In the genomic region with DNA sequence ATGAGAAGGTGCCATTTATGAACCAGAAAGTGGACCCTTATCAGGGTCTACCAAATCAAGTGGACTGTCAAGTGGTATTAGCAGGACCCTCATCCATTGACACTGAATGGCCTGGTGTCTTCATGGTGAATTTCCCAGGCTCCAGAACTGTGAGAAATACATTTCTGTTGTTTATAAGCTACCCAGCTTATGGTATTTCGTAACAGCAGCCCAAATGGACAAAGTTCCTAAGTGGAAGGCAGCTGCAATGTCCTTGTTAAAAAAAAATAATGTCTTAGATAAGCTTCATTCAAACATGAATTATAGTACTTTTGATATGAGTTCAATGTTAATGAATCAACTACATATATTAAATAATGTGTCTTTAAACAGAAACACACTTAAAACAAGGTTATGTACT, we compare ENCODE assay signal across 28 cellular contexts.
"Had no signal": no experiment of that assay in that cellular context is flagged by ENCODE, and none has a peak within 500 bp of the region (broad histone marks: within the 10 kb centered on the region; RNA-seq: fewer than 3 reads in every experiment).

No MANE protein-coding gene starts in this region.

- DNase-seq: cortex of kidney; effector memory CD8-positive, alpha-beta T cell; foreskin melanocyte; glutamatergic neuron; heart right ventricle; hippocampal formation; left cardiac atrium; left lung; mesendoderm; midbrain; naive thymus-derived CD8-positive, alpha-beta T cell; nephron progenitor cell; nucleus accumbens; ovary; posterior cingulate gyrus; psoas muscle; right cardiac atrium; sigmoid colon; spleen; stimulated activated CD4-positive, alpha-beta T cell treated with anti-CD3 and anti-CD28 coated beads, Interleukin-15, amount 100 ng/mL, for 24 hours; stimulated activated CD4-positive, alpha-beta T cell treated with anti-CD3 and anti-CD28 coated beads, Interleukin-2, amount 100 ng/mL, for 48 hours; stimulated activated naive CD4-positive, alpha-beta T cell; stimulated activated naive CD8-positive, alpha-beta T cell treated with anti-CD3 and anti-CD28 coated beads, Interleukin-15, amount 100 ng/mL, for 72 hours; transverse colon; upper lobe of right lung; uterus had no signal

- H3K9me3 ChIP-seq: heart right ventricle, left lung, ovary, psoas muscle, sigmoid colon, spleen, suprapubic skin, transverse colon, upper lobe of right lung, uterus had no signal

- H3K4me3 ChIP-seq: heart right ventricle, left lung, ovary, psoas muscle, sigmoid colon, skin epidermis, spleen, suprapubic skin, transverse colon, upper lobe of right lung, uterus had no signal

- ATAC-seq: effector memory CD8-positive, alpha-beta T cell; heart right ventricle; left cardiac atrium; left lung; naive thymus-derived CD8-positive, alpha-beta T cell; psoas muscle; right cardiac atrium; stimulated activated naive CD8-positive, alpha-beta T cell treated with anti-CD3 and anti-CD28 coated beads, Interleukin-15, amount 100 ng/mL, for 72 hours; upper lobe of right lung had no signal

- H3K36me3 ChIP-seq: heart right ventricle, left lung, ovary, sigmoid colon, spleen, suprapubic skin, transverse colon, upper lobe of right lung, uterus had no signal

- H3K27ac ChIP-seq: heart right ventricle, left lung, ovary, psoas muscle, sigmoid colon, skin epidermis, spleen, suprapubic skin, transverse colon, upper lobe of right lung, uterus had no signal

- H3K4me1 ChIP-seq: sigmoid colon, suprapubic skin, transverse colon, uterus had no signal

- H3K27me3 ChIP-seq: heart right ventricle, left lung, ovary, sigmoid colon, spleen, suprapubic skin, transverse colon, upper lobe of right lung, uterus had no signal
